In the genomic region with DNA sequence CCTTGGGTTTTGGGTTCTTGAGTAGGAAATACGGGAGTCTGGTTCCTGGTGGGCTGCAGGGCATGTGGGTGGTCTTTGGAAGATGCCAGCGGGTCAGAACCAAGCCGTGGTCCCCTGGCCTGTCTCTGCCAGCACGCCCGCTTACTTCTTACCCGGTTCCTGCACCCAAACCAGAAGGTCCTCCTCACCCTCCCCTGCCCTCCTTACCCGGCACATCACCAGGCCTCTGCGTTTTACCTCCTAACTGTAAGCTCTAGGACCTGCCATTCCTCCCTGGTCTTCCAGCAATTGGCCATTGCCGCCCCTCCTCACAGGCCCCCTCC, we compare ENCODE assay signal across 1 cellular context.
TF ChIP-seq lines count a peak whose summit lies in the region.

No MANE protein-coding gene starts in this region.

TF ChIP-seq in HepG2, 621 proteins besides CTCF, POLR2A, EP300 and RAD21 (continued from another document):
- TF ChIP-seq, protein P1, sequence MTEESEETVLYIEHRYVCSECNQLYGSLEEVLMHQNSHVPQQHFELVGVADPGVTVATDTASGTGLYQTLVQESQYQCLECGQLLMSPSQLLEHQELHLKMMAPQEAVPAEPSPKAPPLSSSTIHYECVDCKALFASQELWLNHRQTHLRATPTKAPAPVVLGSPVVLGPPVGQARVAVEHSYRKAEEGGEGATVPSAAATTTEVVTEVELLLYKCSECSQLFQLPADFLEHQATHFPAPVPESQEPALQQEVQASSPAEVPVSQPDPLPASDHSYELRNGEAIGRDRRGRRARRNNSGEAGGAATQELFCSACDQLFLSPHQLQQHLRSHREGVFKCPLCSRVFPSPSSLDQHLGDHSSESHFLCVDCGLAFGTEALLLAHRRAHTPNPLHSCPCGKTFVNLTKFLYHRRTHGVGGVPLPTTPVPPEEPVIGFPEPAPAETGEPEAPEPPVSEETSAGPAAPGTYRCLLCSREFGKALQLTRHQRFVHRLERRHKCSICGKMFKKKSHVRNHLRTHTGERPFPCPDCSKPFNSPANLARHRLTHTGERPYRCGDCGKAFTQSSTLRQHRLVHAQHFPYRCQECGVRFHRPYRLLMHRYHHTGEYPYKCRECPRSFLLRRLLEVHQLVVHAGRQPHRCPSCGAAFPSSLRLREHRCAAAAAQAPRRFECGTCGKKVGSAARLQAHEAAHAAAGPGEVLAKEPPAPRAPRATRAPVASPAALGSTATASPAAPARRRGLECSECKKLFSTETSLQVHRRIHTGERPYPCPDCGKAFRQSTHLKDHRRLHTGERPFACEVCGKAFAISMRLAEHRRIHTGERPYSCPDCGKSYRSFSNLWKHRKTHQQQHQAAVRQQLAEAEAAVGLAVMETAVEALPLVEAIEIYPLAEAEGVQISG (CRISPR knock-in tag; IDR thresholded peaks at IDR 0.05): no peak
- no peak for TF ChIP-seq ATRX (CRISPR knock-in tag; IDR thresholded peaks at IDR 0.05; ENCODE audit: borderline replicate concordance)
- TF ChIP-seq ZNF30 (CRISPR knock-in tag; IDR thresholded peaks at IDR 0.05): no peak
- no peak for TF ChIP-seq ZNF224 (CRISPR knock-in tag; IDR thresholded peaks at IDR 0.05)
- no peak for TF ChIP-seq TCF7L2 (IDR thresholded peaks at IDR 0.05; ENCODE audit: low read depth, low read length)
- TF ChIP-seq SMAD3 (CRISPR knock-in tag; IDR thresholded peaks at IDR 0.05): no peak
- TF ChIP-seq ELF4 (CRISPR knock-in tag; IDR thresholded peaks at IDR 0.05; ENCODE audit: borderline replicate concordance): no peak
- no peak for TF ChIP-seq FOXC1 (CRISPR knock-in tag; IDR thresholded peaks at IDR 0.05; ENCODE audit: borderline replicate concordance)
- no peak for TF ChIP-seq SMYD3 (CRISPR knock-in tag; IDR thresholded peaks at IDR 0.05)
- TF ChIP-seq ZNF569 (CRISPR knock-in tag; IDR thresholded peaks at IDR 0.05; ENCODE audit: borderline replicate concordance): no peak
- TF ChIP-seq ZNF556 (CRISPR knock-in tag; IDR thresholded peaks at IDR 0.05; ENCODE audit: borderline replicate concordance): no peak
- no peak for TF ChIP-seq ZNF225 (CRISPR knock-in tag; IDR thresholded peaks at IDR 0.05)
- TF ChIP-seq ADNP (CRISPR knock-in tag; IDR thresholded peaks at IDR 0.05): no peak
